1 cellular context compared by ENCODE assay signal in genomic region chr10:118668228-118668952, GRCh38.
TF ChIP-seq lines count a peak whose summit lies in the region.

No MANE protein-coding gene starts in this region.

TF ChIP-seq in HepG2, 621 proteins besides CTCF, POLR2A, EP300 and RAD21 (continued from another document):
- TF ChIP-seq ZNF687 (CRISPR knock-in tag; IDR thresholded peaks at IDR 0.05) = peak; percentile 18; the same call in 1 of the 2 replicates
- TF ChIP-seq, protein P1, sequence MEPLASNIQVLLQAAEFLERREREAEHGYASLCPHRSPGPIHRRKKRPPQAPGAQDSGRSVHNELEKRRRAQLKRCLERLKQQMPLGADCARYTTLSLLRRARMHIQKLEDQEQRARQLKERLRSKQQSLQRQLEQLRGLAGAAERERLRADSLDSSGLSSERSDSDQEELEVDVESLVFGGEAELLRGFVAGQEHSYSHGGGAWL (CRISPR knock-in tag; IDR thresholded peaks at IDR 0.05) = no peak
